ENCODE assay signal across 10 cellular contexts in genomic region chr21:36323032-36323431, GRCh38. TPM values are rescaled to one million over a fixed set of nuclear protein-coding genes. Genes with fewer than 3 reads are reported as not detected.
DNase-seq lines count a peak whose midpoint lies in the region; ATAC-seq lines count a peak whose summit lies in the region.
"Had no signal": no experiment of that assay in that cellular context is flagged by ENCODE, and none has a peak within 500 bp of the region (broad histone marks: within the 10 kb centered on the region; RNA-seq: fewer than 3 reads in every experiment).

No MANE protein-coding gene starts in this region.

- H3K4me1 ChIP-seq in mucosa of stomach (ENCODE audit: control insufficient read depth, insufficient read depth, low read length): peaks cover 24% of the 10 kb centered on the region

- peak overlapping the region; percentile 28 for H3K9ac ChIP-seq in mucosa of stomach (ENCODE audit: low read length)

- no peaks in the 10 kb centered on the region for H3K27me3 Mint-ChIP-seq in IgD-negative memory B cell
- no peaks in the 10 kb centered on the region for H3K27me3 Mint-ChIP-seq in activated CD8-positive, alpha-beta T cell treated with anti-CD3 and anti-CD28 coated beads, Interleukin-2, amount 10 ng/mL, durations not matched to agents 7 days and 5 days (ENCODE audit: low read depth)

- no peaks in the 10 kb centered on the region for H3K9me3 ChIP-seq in mucosa of stomach (ENCODE audit: control insufficient read depth, low read length)

- peaks cover 26 to 36% (median 28%) of the 10 kb centered on the region in 3 donors for H3K4me1 Mint-ChIP-seq in IgD-negative memory B cell
- H3K4me1 Mint-ChIP-seq in activated CD8-positive, alpha-beta T cell treated with anti-CD3 and anti-CD28 coated beads, Interleukin-2, amount 10 ng/mL, durations not matched to agents 7 days and 5 days (ENCODE audit: low read depth): peaks cover 34% of the 10 kb centered on the region

- no peak overlapping the region for H3K4me3 ChIP-seq in mucosa of stomach (ENCODE audit: low read length)

- DNase-seq in Ammon's horn (ENCODE audit: low spot score) (peak; percentile 32), NCI-H345 (lab: John Stamatoyannopoulos, UW) (no peak)
- no peak for DNase-seq in activated CD8-positive, alpha-beta T cell treated with anti-CD3 and anti-CD28 coated beads, Interleukin-2, amount 10 ng/mL, durations not matched to agents 7 days and 5 days
- DNase-seq: H9, NCI-H1417 treated with DMSO at 0.1 percent for 48 hours had no signal

- H3K36me3 Mint-ChIP-seq in IgD-negative memory B cell: no peaks in the 10 kb centered on the region
- H3K36me3 Mint-ChIP-seq in activated CD8-positive, alpha-beta T cell treated with anti-CD3 and anti-CD28 coated beads, Interleukin-2, amount 10 ng/mL, durations not matched to agents 7 days and 5 days (ENCODE audit: low read depth): peaks cover 35% of the 10 kb centered on the region

- H3K9me3 Mint-ChIP-seq in IgD-negative memory B cell: no peaks in the 10 kb centered on the region
- no peaks in the 10 kb centered on the region for H3K9me3 Mint-ChIP-seq in activated CD8-positive, alpha-beta T cell treated with anti-CD3 and anti-CD28 coated beads, Interleukin-2, amount 10 ng/mL, durations not matched to agents 7 days and 5 days (ENCODE audit: insufficient read depth)
- H3K9me3 Mint-ChIP-seq: H9 had no signal

- peak overlapping the region; percentile 84 to 94 (median 93) for H3K27ac Mint-ChIP-seq in IgD-negative memory B cell
- H3K27ac Mint-ChIP-seq in activated CD8-positive, alpha-beta T cell treated with anti-CD3 and anti-CD28 coated beads, Interleukin-2, amount 10 ng/mL, durations not matched to agents 7 days and 5 days: peak overlapping the region; percentile 62

- POLR2A ChIA-PET in activated CD8-positive, alpha-beta T cell treated with anti-CD3 and anti-CD28 coated beads, Interleukin-2, amount 10 ng/mL, durations not matched to agents 7 days and 5 days (lab: Charles Lee): interaction anchor here (1.0 to 4.1 kb wide), 2 partner anchors 24 to 35 kb away, joined by 7 to 42 read pairs; no protein-coding TSS in a partner anchor

- H3K4me3 Mint-ChIP-seq in IgD-negative memory B cell: peak overlapping the region; percentile 54 to 81 (median 76)
- H3K4me3 Mint-ChIP-seq in activated CD8-positive, alpha-beta T cell treated with anti-CD3 and anti-CD28 coated beads, Interleukin-2, amount 10 ng/mL, durations not matched to agents 7 days and 5 days: peak overlapping the region; percentile 4

- ATAC-seq in activated CD8-positive, alpha-beta T cell treated with anti-CD3 and anti-CD28 coated beads, Interleukin-2, amount 10 ng/mL, durations not matched to agents 7 days and 5 days: no peak
- ATAC-seq in GM21737 (IDR thresholded peaks at IDR 0.05; ENCODE audit: unreplicated experiment): no peak
- ATAC-seq in GM19452 (IDR thresholded peaks at IDR 0.05; ENCODE audit: unreplicated experiment): no peak
- ATAC-seq in GM19455 (IDR thresholded peaks at IDR 0.05; ENCODE audit: unreplicated experiment): no peak

- CTCF ChIA-PET in activated CD8-positive, alpha-beta T cell treated with anti-CD3 and anti-CD28 coated beads, Interleukin-2, amount 10 ng/mL, durations not matched to agents 7 days and 5 days (lab: Charles Lee): interaction anchor here (0.6 to 5.7 kb wide), 8 partner anchors 9 to 1272 kb away, joined by 3 to 31 read pairs (median 8); no protein-coding TSS in a partner anchor

- no peaks in the 10 kb centered on the region for H3K36me3 ChIP-seq in mucosa of stomach (ENCODE audit: control insufficient read depth, insufficient read depth, low read length)

- H3K27me3 ChIP-seq in mucosa of stomach (ENCODE audit: control insufficient read depth, insufficient read depth, low read length): no peaks in the 10 kb centered on the region

RNA-seq across cellular contexts. Expression of gene MORC3, which starts 3.0 kb away (rescaled TPM):
- 41.7 TPM for polyA plus RNA-seq in IgD-negative memory B cell
- total RNA-seq in activated CD8-positive, alpha-beta T cell treated with anti-CD3 and anti-CD28 coated beads, Interleukin-2, amount 10 ng/mL, durations not matched to agents 7 days and 5 days: 10 to 100 TPM; 31.6 to 35.2 TPM
